14 cellular contexts compared by ENCODE assay signal in genomic region chr13:99203601-99204579, GRCh38. TPM values are rescaled to one million over a fixed set of nuclear protein-coding genes. Genes with fewer than 3 reads are reported as not detected.
A peak's percentile ranks its signal among the peaks of the same experiment; 100 is the strongest.
DNase-seq lines count a peak whose midpoint lies in the region; ATAC-seq, FAIRE-seq and TF ChIP-seq lines count a peak whose summit lies in the region.
"Had no signal": no experiment of that assay in that cellular context is flagged by ENCODE, and none has a peak within 500 bp of the region (broad histone marks: within the 10 kb centered on the region; RNA-seq: fewer than 3 reads in every experiment).

No MANE protein-coding gene starts in this region.

- no TSS peak for BruUV-seq in GM12878 (replicated peaks; lab: Mats Ljungman, UMichigan)

- RAD21 ChIA-PET in GM12878 (lab: Charles Lee; ENCODE audit: unreplicated experiment) = interaction anchor here (0.6 to 12.0 kb wide), 19 partner anchors 11 to 1176 kb away, joined by 3 to 94 read pairs (median 5); partner anchors contain the start of gene GPR18

- peak overlapping the region; percentile 60 for H3K9ac ChIP-seq in Karpas-422 (ENCODE audit: low read length)
- no peak overlapping the region for H3K9ac ChIP-seq in GM12878 (ENCODE audit: control insufficient read depth, insufficient read depth, low read length)

- no peak for TF ChIP-seq RAD21 in GM12878 (IDR thresholded peaks at IDR 0.05; ENCODE audit: insufficient read depth, low read depth, low read length)

- DNase-seq in activated naive CD4-positive, alpha-beta T cell treated with anti-CD3 and anti-CD28 coated beads, Interleukin-2, amount 10 ng/mL, durations not matched to agents 7 days and 5 days = no peak
- DNase-seq in activated naive CD4-positive, alpha-beta T cell (lab: John Stamatoyannopoulos, UW) = no peak
- DNase-seq in Karpas-422 = peak; percentile 65
- DNase-seq in GM12878 (ENCODE audit: low read depth, low spot score) = no peak
- DNase-seq in SIG-M5 (lab: John Stamatoyannopoulos, UW) = no peak
- DNase-seq in stimulated activated CD4-positive, alpha-beta T cell treated with anti-CD3 and anti-CD28 coated beads, Interleukin-4, amount 100 ng/mL, for 4 hours = no peak
- DNase-seq in NCI-H524 treated with DMSO at 0.1 percent for 48 hours (lab: John Stamatoyannopoulos, UW) = no peak
- DNase-seq: amygdala, hypothalamus, NCI-H446 treated with DMSO at 0.1 percent for 48 hours had no signal

- POLR2A ChIA-PET in GM12878 (lab: Charles Lee) = interaction anchor here (0.6 to 1.8 kb wide), 7 partner anchors 15 to 497 kb away, joined by 3 to 6 read pairs (median 4); partner anchors contain the start of gene GPR18

- H4K20me1 ChIP-seq in Karpas-422 (ENCODE audit: insufficient read depth, low read depth, low read length) (peaks cover 24% of the 10 kb centered on the region; the same call in 1 of the 2 replicates), GM12878 (ENCODE audit: control insufficient read depth, insufficient read depth) (peaks cover 29% of the 10 kb centered on the region)

- H3K27ac ChIP-seq in Karpas-422 (ENCODE audit: low read length) (peak overlapping the region; percentile 89), GM12878 (ENCODE audit: control insufficient read depth, insufficient read depth) (peak overlapping the region; percentile 10; the same call in 1 of the 2 replicates)
- H3K27ac ChIP-seq: thoracic aorta had no signal

- no peaks in the 10 kb centered on the region for H3K9me2 ChIP-seq in Karpas-422 (replicated peaks; ENCODE audit: insufficient read depth, low read length)

- H3K9me3 ChIP-seq in Karpas-422 (ENCODE audit: low read length) = no peaks in the 10 kb centered on the region
- no peaks in the 10 kb centered on the region for H3K9me3 ChIP-seq in GM12878 (replicated peaks; ENCODE audit: control insufficient read depth, insufficient read depth, low read length)
- H3K9me3 ChIP-seq: thoracic aorta had no signal

- no peaks in the 10 kb centered on the region for H3K9me3 Mint-ChIP-seq in activated naive CD4-positive, alpha-beta T cell treated with anti-CD3 and anti-CD28 coated beads, Interleukin-2, amount 10 ng/mL, durations not matched to agents 7 days and 5 days
- H3K9me3 Mint-ChIP-seq in stimulated activated naive CD8-positive, alpha-beta T cell treated with anti-CD3 and anti-CD28 coated beads, Interleukin-15, Interleukin-2, amounts not matched to agents 100 ng/mL and 50 ng/mL, for 24 hours = no peaks in the 10 kb centered on the region

- H3K4me1 Mint-ChIP-seq in activated naive CD4-positive, alpha-beta T cell treated with anti-CD3 and anti-CD28 coated beads, Interleukin-2, amount 10 ng/mL, durations not matched to agents 7 days and 5 days = peaks cover 74% of the 10 kb centered on the region
- H3K4me1 Mint-ChIP-seq in stimulated activated naive CD8-positive, alpha-beta T cell treated with anti-CD3 and anti-CD28 coated beads, Interleukin-15, Interleukin-2, amounts not matched to agents 100 ng/mL and 50 ng/mL, for 24 hours (ENCODE audit: low read depth) = peaks cover 79% of the 10 kb centered on the region

- H3K36me3 ChIP-seq in Karpas-422 (ENCODE audit: insufficient read depth, low read length) (peaks cover 7% of the 10 kb centered on the region; the same call in 1 of the 2 replicates), GM12878 (ENCODE audit: control insufficient read depth in 2 of 2, insufficient read depth in 2 of 2, low read length in 1 of 2) (peaks cover 0 to 6% of the 10 kb centered on the region in 2 experiments; a peak in 1 of 4 replicates)
- H3K36me3 ChIP-seq: thoracic aorta had no signal

- peak overlapping the region; percentile 91 for H3K4me2 ChIP-seq in Karpas-422 (ENCODE audit: low read depth, low read length, poor library complexity, severe bottlenecking)
- peak overlapping the region; percentile 93 for H3K4me2 ChIP-seq in GM12878 (ENCODE audit: control insufficient read depth, insufficient read depth)

- FAIRE-seq in GM12878 (lab: Jason Lieb, UNC) = peak; percentile 31

- SMC1A ChIA-PET in GM12878 (lab: Charles Lee; ENCODE audit: uncharacterized antibody, unreplicated experiment) = interaction anchor here (0.6 to 11.8 kb wide), 14 partner anchors 11 to 487 kb away, joined by 3 to 184 read pairs (median 6); partner anchors contain the start of gene GPR18

- no peak overlapping the region for H2AFZ ChIP-seq in Karpas-422 (ENCODE audit: low read length)
- H2AFZ ChIP-seq in GM12878 (ENCODE audit: control insufficient read depth, low read depth, low read length) = no peak overlapping the region

- peaks cover 8% of the 10 kb centered on the region for H3K27me3 Mint-ChIP-seq in activated naive CD4-positive, alpha-beta T cell treated with anti-CD3 and anti-CD28 coated beads, Interleukin-2, amount 10 ng/mL, durations not matched to agents 7 days and 5 days
- no peaks in the 10 kb centered on the region for H3K27me3 Mint-ChIP-seq in stimulated activated naive CD8-positive, alpha-beta T cell treated with anti-CD3 and anti-CD28 coated beads, Interleukin-15, Interleukin-2, amounts not matched to agents 100 ng/mL and 50 ng/mL, for 24 hours

- TF ChIP-seq CTCF in GM12878 (IDR thresholded peaks at IDR 0.05 in 2 of 3, conservative IDR thresholded peaks at IDR 0.05 in 1 of 3; ENCODE audit: control insufficient read depth in 2 of 3, extremely low read depth in 1 of 3, insufficient read depth in 1 of 3, low read depth in 3 of 3, low read length in 3 of 3) = no peak

- CTCF ChIA-PET in activated naive CD4-positive, alpha-beta T cell treated with anti-CD3 and anti-CD28 coated beads, Interleukin-2, amount 10 ng/mL, durations not matched to agents 7 days and 5 days (lab: Charles Lee) = interaction anchor here (0.9 to 2.1 kb wide), 8 partner anchors 11 to 66 kb away, joined by 4 to 9 read pairs (median 6); partner anchors contain the start of gene GPR18
- CTCF ChIA-PET in GM12878 (lab: Yijun Ruan, JAX) = interaction anchor here (0.6 to 8.0 kb wide), 13 partner anchors 15 to 233 kb away, joined by 3 to 56 read pairs (median 5); partner anchors contain the start of gene GPR18

- intact Hi-C loops in GM12878 (cut with micrococcal nuclease; ENCODE audit: unreplicated experiment) = loop anchor here (1.0 to 5.0 kb wide), 4 partner anchors 54 to 293 kb away; partner anchors contain the start of gene GPR18

- peak overlapping the region; percentile 64 for H3K4me3 ChIP-seq in Karpas-422 (ENCODE audit: low read length)
- peak overlapping the region; percentile 61 for H3K4me3 ChIP-seq in GM12878
- H3K4me3 ChIP-seq: thoracic aorta had no signal

- H3K27me3 ChIP-seq in Karpas-422 (ENCODE audit: low read length) = no peaks in the 10 kb centered on the region
- no peaks in the 10 kb centered on the region for H3K27me3 ChIP-seq in GM12878 (replicated peaks in 1 of 2; ENCODE audit: control insufficient read depth in 2 of 2, insufficient read depth in 2 of 2, low read length in 1 of 2)

- TF ChIP-seq EP300 in GM12878 (IDR thresholded peaks at IDR 0.05; ENCODE audit: borderline replicate concordance in 1 of 2, control insufficient read depth in 1 of 2, low read depth in 2 of 2, low read length in 2 of 2) = no peak

- in situ Hi-C loops in GM12878 (cut with MboI) = no loop called here

- H3K79me2 ChIP-seq in Karpas-422 (ENCODE audit: low read length) (peaks cover 88% of the 10 kb centered on the region), GM12878 (ENCODE audit: control insufficient read depth, insufficient read depth, low read length) (peaks cover 66% of the 10 kb centered on the region)

- 44% methylated on average over 9 of the region's 9 CpGs for WGBS in GM12878 (ENCODE audit: insufficient coverage, insufficient replicate concordance, low lambda C conversion rate, missing lambda C conversion rate)

- H3K36me3 Mint-ChIP-seq in activated naive CD4-positive, alpha-beta T cell treated with anti-CD3 and anti-CD28 coated beads, Interleukin-2, amount 10 ng/mL, durations not matched to agents 7 days and 5 days = peaks cover 57% of the 10 kb centered on the region
- H3K36me3 Mint-ChIP-seq in stimulated activated naive CD8-positive, alpha-beta T cell treated with anti-CD3 and anti-CD28 coated beads, Interleukin-15, Interleukin-2, amounts not matched to agents 100 ng/mL and 50 ng/mL, for 24 hours (ENCODE audit: low read depth) = peaks cover 58% of the 10 kb centered on the region

- H3K27ac Mint-ChIP-seq in activated naive CD4-positive, alpha-beta T cell treated with anti-CD3 and anti-CD28 coated beads, Interleukin-2, amount 10 ng/mL, durations not matched to agents 7 days and 5 days = peak overlapping the region; percentile 91
- peak overlapping the region; percentile 88 for H3K27ac Mint-ChIP-seq in stimulated activated naive CD8-positive, alpha-beta T cell treated with anti-CD3 and anti-CD28 coated beads, Interleukin-15, Interleukin-2, amounts not matched to agents 100 ng/mL and 50 ng/mL, for 24 hours

- peak; percentile 12 for ATAC-seq in GM12878

- peak overlapping the region; percentile 67 for H3K4me3 Mint-ChIP-seq in activated naive CD4-positive, alpha-beta T cell treated with anti-CD3 and anti-CD28 coated beads, Interleukin-2, amount 10 ng/mL, durations not matched to agents 7 days and 5 days
- peak overlapping the region; percentile 78 for H3K4me3 Mint-ChIP-seq in stimulated activated naive CD8-positive, alpha-beta T cell treated with anti-CD3 and anti-CD28 coated beads, Interleukin-15, Interleukin-2, amounts not matched to agents 100 ng/mL and 50 ng/mL, for 24 hours

- H3K4me1 ChIP-seq in Karpas-422 (ENCODE audit: low read length) (peaks cover 77% of the 10 kb centered on the region), GM12878 (ENCODE audit: control insufficient read depth, insufficient read depth, low read length) (peaks cover 38% of the 10 kb centered on the region)

- TF ChIP-seq POLR2A in GM12878 (IDR thresholded peaks at IDR 0.05; ENCODE audit: low read depth, low read length) = no peak

RNA-seq across cellular contexts. Expression of gene UBAC2, which starts 3.2 kb away (rescaled TPM):
- total RNA-seq in Karpas-422 (2014; rRNA removed; shearing (Covaris generic); ENCODE audit: low replicate concordance) = 50.6 and 58.3 TPM in 2 replicates
- 31.8 and 34.8 TPM in 2 replicates for total RNA-seq in GM12878 (2013; cell fraction: nucleolus; rRNA removed)
- total RNA-seq in GM12878 (2014; rRNA removed) = 15.2 and 16.9 TPM in 2 replicates
- total RNA-seq in GM12878 (2014; rRNA removed; fragmentation: Illumina TruSeq; extraction: Trizol) = 12.1 and 13.4 TPM in 2 replicates
- total RNA-seq in GM12878 (2021) = 18.7 and 20.0 TPM in 2 replicates
- 11.5 TPM for polyA plus RNA-seq in GM12878 (2011; ENCODE audit: low read depth)
- polyA plus RNA-seq in GM12878 (2011; rRNA removed) = 54.6 and 60.2 TPM in 2 replicates
- 37.5 and 44.5 TPM in 2 replicates for polyA plus RNA-seq in GM12878 (2011; cell fraction: cytosol; rRNA removed)
- polyA plus RNA-seq in GM12878 (2011; cell fraction: nucleus; rRNA removed) = 25.7 and 30.0 TPM in 2 replicates
- polyA plus RNA-seq in GM12878 (2012) = 15.2 and 21.6 TPM in 2 replicates
- 18.0 and 22.3 TPM in 2 replicates for polyA plus RNA-seq in GM12878 (2014; fragmentation: Illumina TruSeq; extraction: Trizol)
- 1 to 10 TPM; 3.0 to 4.1 TPM for polyA plus RNA-seq in GM12878 (2014; fragmentation: Nextera tagmentation; extraction: Ambion mirVana)
- 14.5 and 17.0 TPM in 2 replicates for polyA plus RNA-seq in GM12878 (2014; rRNA removed)
- 10 to 100 TPM; 32.5 to 35.1 TPM for polyA plus RNA-seq in GM12878 (2016; fragmentation: Nextera tagmentation; extraction: Ambion mirVana)
- 31.2 and 33.4 TPM in 2 replicates for polyA minus RNA-seq in GM12878 (2011; rRNA and poly(A)+ RNA removed)
- polyA minus RNA-seq in GM12878 (2011; cell fraction: cytosol; rRNA and poly(A)+ RNA removed) = 10.8 and 11.0 TPM in 2 replicates
- 17.5 and 28.3 TPM in 2 replicates for polyA minus RNA-seq in GM12878 (2011; cell fraction: nucleus; rRNA and poly(A)+ RNA removed)

RNA-seq across cellular contexts. Expression of gene GPR18, which starts 54.3 kb away (rescaled TPM):
- total RNA-seq in Karpas-422 (2014; rRNA removed; shearing (Covaris generic); ENCODE audit: low replicate concordance) = 45.4 and 126 TPM in 2 replicates
- total RNA-seq in GM12878 (2013; cell fraction: nucleolus; rRNA removed) = 1.7 and 2.5 TPM in 2 replicates
- 4.9 and 5.1 TPM in 2 replicates for total RNA-seq in GM12878 (2014; rRNA removed)
- total RNA-seq in GM12878 (2014; rRNA removed; fragmentation: Illumina TruSeq; extraction: Trizol) = 5.3 and 6.2 TPM in 2 replicates
- total RNA-seq in GM12878 (2021) = 3.9 and 4.8 TPM in 2 replicates
- 2.3 TPM for polyA plus RNA-seq in GM12878 (2011; ENCODE audit: low read depth)
- 12.9 and 20.6 TPM in 2 replicates for polyA plus RNA-seq in GM12878 (2011; rRNA removed)
- polyA plus RNA-seq in GM12878 (2011; cell fraction: cytosol; rRNA removed) = 8.3 and 9.1 TPM in 2 replicates
- polyA plus RNA-seq in GM12878 (2011; cell fraction: nucleus; rRNA removed) = 8.1 and 9.8 TPM in 2 replicates
- polyA plus RNA-seq in GM12878 (2012) = 1.4 and 2.2 TPM in 2 replicates
- 8.4 and 12.7 TPM in 2 replicates for polyA plus RNA-seq in GM12878 (2014; fragmentation: Illumina TruSeq; extraction: Trizol)
- 1 to 10 TPM; 3.9 to 8.4 TPM for polyA plus RNA-seq in GM12878 (2014; fragmentation: Nextera tagmentation; extraction: Ambion mirVana)
- 3.3 and 4.4 TPM in 2 replicates for polyA plus RNA-seq in GM12878 (2014; rRNA removed)
- polyA plus RNA-seq in GM12878 (2016; fragmentation: Nextera tagmentation; extraction: Ambion mirVana) = 1 to 10 TPM; 4.3 to 5.5 TPM
- 18.5 and 26.6 TPM in 2 replicates for polyA minus RNA-seq in GM12878 (2011; rRNA and poly(A)+ RNA removed)
- 5.2 and 5.4 TPM in 2 replicates for polyA minus RNA-seq in GM12878 (2011; cell fraction: cytosol; rRNA and poly(A)+ RNA removed)
- 7.4 and 9.3 TPM in 2 replicates for polyA minus RNA-seq in GM12878 (2011; cell fraction: nucleus; rRNA and poly(A)+ RNA removed)
- total RNA-seq: G401, lung microvascular endothelial cell, thoracic aorta had no signal
